In the genomic region with DNA sequence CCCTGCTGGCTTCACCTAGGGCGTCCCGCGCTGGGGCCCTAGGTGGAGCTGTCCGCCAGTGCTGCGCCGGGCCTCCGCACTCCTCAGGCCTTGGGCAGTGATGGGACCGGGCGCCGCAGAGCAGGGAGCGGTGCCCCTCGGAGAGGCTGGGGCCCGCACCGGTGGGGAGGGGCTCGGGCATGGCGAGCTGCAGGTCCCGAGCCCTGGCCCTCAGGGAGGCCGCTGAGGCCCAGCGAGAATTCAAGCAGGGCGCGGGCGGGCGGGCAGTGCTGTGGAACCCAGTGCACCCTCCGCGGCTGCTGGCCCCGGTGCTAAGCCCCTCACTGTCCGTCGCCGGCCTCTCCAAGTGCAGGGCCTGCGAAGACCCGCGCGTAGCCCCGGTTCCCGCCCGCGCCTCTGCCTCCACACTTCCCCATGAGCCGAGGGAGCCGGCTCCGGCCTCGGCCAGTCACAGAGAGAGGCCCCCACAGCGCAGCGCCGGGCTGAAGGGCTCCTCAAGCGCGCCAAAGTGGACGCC, we compare ENCODE assay signal across 15 cellular contexts.
DNase-seq lines count a peak whose midpoint lies in the region; ATAC-seq and TF ChIP-seq lines count a peak whose summit lies in the region.
"Had no signal": no experiment of that assay in that cellular context is flagged by ENCODE, and none has a peak within 500 bp of the region (broad histone marks: within the 10 kb centered on the region; RNA-seq: fewer than 3 reads in every experiment).

No MANE protein-coding gene starts in this region.

- H3K27ac ChIP-seq in GM23338 (ENCODE audit: low read depth) = no peak overlapping the region
- H3K27ac ChIP-seq in mesenchymal stem cell (ENCODE audit: low read length, poor library complexity, severe bottlenecking) = no peak overlapping the region
- H3K27ac ChIP-seq: SJSA1 had no signal

- H3K23ac ChIP-seq in mesenchymal stem cell (ENCODE audit: low read length in 2 of 2) = no peak overlapping the region

- no peaks in the 10 kb centered on the region for H3K4me1 Mint-ChIP-seq in GM23338
- H3K4me1 Mint-ChIP-seq in WTC11 = no peaks in the 10 kb centered on the region
- peaks cover 5% of the 10 kb centered on the region for H3K4me1 Mint-ChIP-seq in type B pancreatic cell (ENCODE audit: unreplicated experiment)
- H3K4me1 Mint-ChIP-seq in immature natural killer cell = no peaks in the 10 kb centered on the region

- H3K4ac ChIP-seq in mesenchymal stem cell (ENCODE audit: low read depth in 1 of 2, low read length in 2 of 2) = no peak overlapping the region

- H3K27me3 ChIP-seq in GM23338 (ENCODE audit: insufficient read depth) (no peaks in the 10 kb centered on the region), mesenchymal stem cell (ENCODE audit: control insufficient read depth in 1 of 2, insufficient read depth in 1 of 2, low read length in 2 of 2) (no peaks in the 10 kb centered on the region)
- H3K27me3 ChIP-seq: SJSA1 had no signal

- H3K27ac Mint-ChIP-seq in GM23338 = no peak overlapping the region
- H3K27ac Mint-ChIP-seq in WTC11 = no peak overlapping the region
- H3K27ac Mint-ChIP-seq in type B pancreatic cell = no peak overlapping the region
- H3K27ac Mint-ChIP-seq in immature natural killer cell = no peak overlapping the region

- H2AFZ ChIP-seq in GM23338 (no peak overlapping the region), mesenchymal stem cell (ENCODE audit: low read depth, low read length) (no peak overlapping the region)

- no peaks in the 10 kb centered on the region for H3K9me2 ChIP-seq in GM23338 (ENCODE audit: insufficient read depth)

- H2BK12ac ChIP-seq in mesenchymal stem cell (ENCODE audit: low read length in 2 of 2) = no peak overlapping the region

- H3K27me3 Mint-ChIP-seq in GM23338 (ENCODE audit: insufficient read depth, low read depth, poor library complexity) (no peaks in the 10 kb centered on the region), WTC11 (ENCODE audit: low read depth) (no peaks in the 10 kb centered on the region), type B pancreatic cell (no peaks in the 10 kb centered on the region), immature natural killer cell (ENCODE audit: low read depth in 3 of 3) (no peaks in the 10 kb centered on the region)

- no peak overlapping the region for H3K14ac ChIP-seq in mesenchymal stem cell (ENCODE audit: low read length in 2 of 2)

- H3K36me3 ChIP-seq in GM23338 (ENCODE audit: insufficient read depth) (no peaks in the 10 kb centered on the region), mesenchymal stem cell (ENCODE audit: control insufficient read depth in 1 of 2, insufficient read depth in 2 of 2, low read depth in 1 of 2, low read length in 2 of 2) (no peaks in the 10 kb centered on the region)
- H3K36me3 ChIP-seq: SJSA1 had no signal

- DNase-seq in GM23338 (ENCODE audit: low spot score) (peak; percentile 23), WTC11 (ENCODE audit: low spot score) (peak; percentile 22), mesenchymal stem cell (no peak), type B pancreatic cell (ENCODE audit: extremely low spot score, unreplicated experiment) (peak; percentile 60), immature natural killer cell (no peak), NCI-H1436 (lab: John Stamatoyannopoulos, UW) (no peak)
- DNase-seq: COR-L47, KG1, NCI-H1436 treated with DMSO at 0.1 percent for 48 hours, NCI-H2029 treated with DMSO at 0.1 percent for 48 hours, NCI-H748 treated with DMSO at 0.1 percent for 48 hours, PC-3 had no signal

- peak overlapping the region; percentile 5 for H2BK15ac ChIP-seq in mesenchymal stem cell (ENCODE audit: low read depth, poor library complexity, severe bottlenecking)

- H3K4me2 ChIP-seq in GM23338 (no peak overlapping the region), mesenchymal stem cell (ENCODE audit: low read length, poor library complexity, severe bottlenecking) (no peak overlapping the region)

- no peak overlapping the region for H2AK5ac ChIP-seq in mesenchymal stem cell (ENCODE audit: low read length, severe bottlenecking)

- H3F3A ChIP-seq in GM23338 (replicated peaks; ENCODE audit: low read depth) = no peaks in the 10 kb centered on the region

- no peak overlapping the region for H3K4me3 ChIP-seq in GM23338
- H3K4me3 ChIP-seq in mesenchymal stem cell (ENCODE audit: insufficient read depth in 1 of 2, low read depth in 1 of 2, low read length in 2 of 2) = no peak overlapping the region
- H3K4me3 ChIP-seq: SJSA1 had no signal

- ATAC-seq in GM23338 = peak; percentile 54; the same call in 2 of the 3 replicates
- peak; percentile 80 for ATAC-seq in WTC11
- no peak for ATAC-seq in HG03442 (IDR thresholded peaks at IDR 0.05; ENCODE audit: unreplicated experiment)
- ATAC-seq: HCT116, PC-3 had no signal

- H3K9ac ChIP-seq in mesenchymal stem cell (ENCODE audit: low read length) = no peak overlapping the region

- WGBS in mesenchymal stem cell = 97% methylated on average over 40 of the region's 47 CpGs

- H3K9me3 ChIP-seq in mesenchymal stem cell (ENCODE audit: control insufficient read depth, low read length) = no peaks in the 10 kb centered on the region
- H3K9me3 ChIP-seq: SJSA1 had no signal

- H4K20me1 ChIP-seq in GM23338 (replicated peaks; ENCODE audit: insufficient read depth) = no peaks in the 10 kb centered on the region

- CTCF ChIA-PET in WTC11 (lab: Charles Lee) = no interaction called here

- H4K8ac ChIP-seq in mesenchymal stem cell (ENCODE audit: low read length) = no peak overlapping the region

- no peaks in the 10 kb centered on the region for H3K79me2 ChIP-seq in GM23338 (replicated peaks; ENCODE audit: insufficient read depth)

- no peak overlapping the region for H3K4me3 Mint-ChIP-seq in GM23338
- H3K4me3 Mint-ChIP-seq in WTC11 = no peak overlapping the region
- H3K4me3 Mint-ChIP-seq in type B pancreatic cell = no peak overlapping the region
- H3K4me3 Mint-ChIP-seq in immature natural killer cell = no peak overlapping the region

- H4K91ac ChIP-seq in mesenchymal stem cell (ENCODE audit: low read length) = no peak overlapping the region

- no peak overlapping the region for H2BK120ac ChIP-seq in mesenchymal stem cell (ENCODE audit: low read depth, low read length)

- H3K36me3 Mint-ChIP-seq in GM23338 (ENCODE audit: low read depth) (peaks cover 7% of the 10 kb centered on the region; the same call in 1 of the 3 replicates), WTC11 (peaks cover 3% of the 10 kb centered on the region; the same call in 1 of the 2 replicates), type B pancreatic cell (no peaks in the 10 kb centered on the region), immature natural killer cell (no peaks in the 10 kb centered on the region)

- H3K9me3 Mint-ChIP-seq in GM23338 (peaks cover 4% of the 10 kb centered on the region; the same call in 2 of the 3 replicates), WTC11 (peaks cover 16% of the 10 kb centered on the region), type B pancreatic cell (no peaks in the 10 kb centered on the region), immature natural killer cell (peaks cover 0 to 16% (median 7%) of the 10 kb centered on the region in 6 donors)

- H3K4me1 ChIP-seq in GM23338 (ENCODE audit: insufficient read depth) = no peaks in the 10 kb centered on the region
- no peaks in the 10 kb centered on the region for H3K4me1 ChIP-seq in mesenchymal stem cell (ENCODE audit: control insufficient read depth, insufficient read depth, low read depth, low read length)
- H3K4me1 ChIP-seq: SJSA1 had no signal

- TF ChIP-seq CTCF in GM23338 (conservative IDR thresholded peaks at IDR 0.05; ENCODE audit: low read depth in 2 of 2) (peak in 1 of 2 experiments; percentile 45; a peak in 2 of 4 replicates), WTC11 (IDR thresholded peaks at IDR 0.05) (no peak), type B pancreatic cell (conservative IDR thresholded peaks at IDR 0.05) (no peak)

- POLR2A ChIA-PET in WTC11 (lab: Charles Lee) = interaction anchor here (0.6 kb wide), 1 partner anchor 31 kb away, joined by 3 read pairs; no protein-coding TSS in a partner anchor

- H3K79me1 ChIP-seq in mesenchymal stem cell (replicated peaks; ENCODE audit: low read length, poor library complexity, severe bottlenecking) = no peaks in the 10 kb centered on the region

- no peak overlapping the region for H3K18ac ChIP-seq in mesenchymal stem cell (ENCODE audit: low read depth in 1 of 2, low read length in 2 of 2)

- H2BK5ac ChIP-seq in mesenchymal stem cell (ENCODE audit: low read depth, low read length, poor library complexity, severe bottlenecking) = no peak overlapping the region

TF ChIP-seq in GM23338, 12 proteins besides CTCF, POLR2A, EP300 and RAD21 (continues in another document):
- TF ChIP-seq EZH2phosphoT487 (IDR thresholded peaks at IDR 0.05; ENCODE audit: unreplicated experiment) = no peak

TF ChIP-seq in WTC11, 78 proteins besides CTCF, POLR2A, EP300 and RAD21 (continues in another document):
- TF ChIP-seq ZNF317 (CRISPR knock-in tag; IDR thresholded peaks at IDR 0.05; ENCODE audit: borderline replicate concordance, low read depth) (no peak), SMAD3 (CRISPR knock-in tag; IDR thresholded peaks at IDR 0.05; ENCODE audit: borderline replicate concordance) (no peak)
- TF ChIP-seq, protein P1, sequence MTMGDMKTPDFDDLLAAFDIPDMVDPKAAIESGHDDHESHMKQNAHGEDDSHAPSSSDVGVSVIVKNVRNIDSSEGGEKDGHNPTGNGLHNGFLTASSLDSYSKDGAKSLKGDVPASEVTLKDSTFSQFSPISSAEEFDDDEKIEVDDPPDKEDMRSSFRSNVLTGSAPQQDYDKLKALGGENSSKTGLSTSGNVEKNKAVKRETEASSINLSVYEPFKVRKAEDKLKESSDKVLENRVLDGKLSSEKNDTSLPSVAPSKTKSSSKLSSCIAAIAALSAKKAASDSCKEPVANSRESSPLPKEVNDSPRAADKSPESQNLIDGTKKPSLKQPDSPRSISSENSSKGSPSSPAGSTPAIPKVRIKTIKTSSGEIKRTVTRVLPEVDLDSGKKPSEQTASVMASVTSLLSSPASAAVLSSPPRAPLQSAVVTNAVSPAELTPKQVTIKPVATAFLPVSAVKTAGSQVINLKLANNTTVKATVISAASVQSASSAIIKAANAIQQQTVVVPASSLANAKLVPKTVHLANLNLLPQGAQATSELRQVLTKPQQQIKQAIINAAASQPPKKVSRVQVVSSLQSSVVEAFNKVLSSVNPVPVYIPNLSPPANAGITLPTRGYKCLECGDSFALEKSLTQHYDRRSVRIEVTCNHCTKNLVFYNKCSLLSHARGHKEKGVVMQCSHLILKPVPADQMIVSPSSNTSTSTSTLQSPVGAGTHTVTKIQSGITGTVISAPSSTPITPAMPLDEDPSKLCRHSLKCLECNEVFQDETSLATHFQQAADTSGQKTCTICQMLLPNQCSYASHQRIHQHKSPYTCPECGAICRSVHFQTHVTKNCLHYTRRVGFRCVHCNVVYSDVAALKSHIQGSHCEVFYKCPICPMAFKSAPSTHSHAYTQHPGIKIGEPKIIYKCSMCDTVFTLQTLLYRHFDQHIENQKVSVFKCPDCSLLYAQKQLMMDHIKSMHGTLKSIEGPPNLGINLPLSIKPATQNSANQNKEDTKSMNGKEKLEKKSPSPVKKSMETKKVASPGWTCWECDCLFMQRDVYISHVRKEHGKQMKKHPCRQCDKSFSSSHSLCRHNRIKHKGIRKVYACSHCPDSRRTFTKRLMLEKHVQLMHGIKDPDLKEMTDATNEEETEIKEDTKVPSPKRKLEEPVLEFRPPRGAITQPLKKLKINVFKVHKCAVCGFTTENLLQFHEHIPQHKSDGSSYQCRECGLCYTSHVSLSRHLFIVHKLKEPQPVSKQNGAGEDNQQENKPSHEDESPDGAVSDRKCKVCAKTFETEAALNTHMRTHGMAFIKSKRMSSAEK (CRISPR knock-in tag; IDR thresholded peaks at IDR 0.05; ENCODE audit: borderline replicate concordance) = no peak

Comparison
In these comparisons a context has a peak if more than half of its experiments do, and no peak if none do; other contexts are left out.
1. DNase-seq: peak in GM23338 (single experiment), WTC11 (single experiment) and type B pancreatic cell (single experiment); none in mesenchymal stem cell (single experiment), immature natural killer cell (0 of 3) and NCI-H1436 (single experiment).